Comparison of ENCODE assay signal across 1 cellular context in the genomic region with DNA sequence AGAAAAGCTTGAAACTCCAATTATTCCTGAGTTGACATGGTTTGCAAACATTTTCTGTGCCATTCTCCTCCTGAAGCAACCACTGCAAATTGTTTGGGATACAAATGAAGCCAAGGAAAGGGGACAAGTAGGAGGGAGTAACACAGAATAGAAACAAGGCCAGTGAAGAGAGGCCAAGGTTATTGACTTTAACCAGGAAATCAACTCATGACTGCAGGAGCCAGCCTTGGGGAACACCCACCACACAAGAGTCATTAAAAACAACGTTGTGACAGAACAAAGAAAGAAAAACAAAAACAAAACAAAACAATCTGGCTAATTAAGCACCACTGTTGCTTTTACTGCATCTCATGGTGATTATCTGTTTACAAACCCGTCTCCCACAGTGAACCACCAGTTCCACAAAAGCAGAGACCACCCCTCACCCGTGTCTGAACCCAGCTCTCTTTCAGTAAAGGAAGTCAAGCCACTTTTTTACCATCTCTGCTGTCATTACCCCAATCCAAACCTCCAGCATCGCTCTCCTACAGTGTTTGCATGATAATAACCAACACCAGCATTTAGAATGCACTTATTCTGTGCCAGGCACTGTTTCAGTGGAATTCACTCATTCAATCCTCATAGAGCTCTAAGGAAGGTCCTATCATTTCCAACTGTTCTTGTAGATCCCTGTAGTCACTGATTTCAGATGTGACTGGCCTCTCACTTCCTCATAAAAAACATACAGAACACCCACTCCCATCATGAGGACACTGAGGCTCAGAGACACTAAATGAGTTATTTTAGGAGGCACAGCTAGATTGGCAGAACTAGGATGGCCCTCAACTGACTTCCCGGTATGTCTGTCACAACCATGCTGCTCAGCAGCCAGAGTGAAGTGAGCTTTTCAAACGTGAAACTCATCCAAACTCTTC.
TF ChIP-seq lines count a peak whose summit lies in the region.

No MANE protein-coding gene starts in this region.

TF ChIP-seq in GM12878, 131 proteins besides CTCF, POLR2A, EP300 and RAD21:
- TF ChIP-seq SREBF1 (IDR thresholded peaks at IDR 0.05; ENCODE audit: low read length) (no peak), SPI1 (IDR thresholded peaks at IDR 0.05; ENCODE audit: borderline replicate concordance, insufficient read depth, low read depth, low read length) (peak; percentile 53; the same call in 1 of the 2 replicates)
